In the genomic region with DNA sequence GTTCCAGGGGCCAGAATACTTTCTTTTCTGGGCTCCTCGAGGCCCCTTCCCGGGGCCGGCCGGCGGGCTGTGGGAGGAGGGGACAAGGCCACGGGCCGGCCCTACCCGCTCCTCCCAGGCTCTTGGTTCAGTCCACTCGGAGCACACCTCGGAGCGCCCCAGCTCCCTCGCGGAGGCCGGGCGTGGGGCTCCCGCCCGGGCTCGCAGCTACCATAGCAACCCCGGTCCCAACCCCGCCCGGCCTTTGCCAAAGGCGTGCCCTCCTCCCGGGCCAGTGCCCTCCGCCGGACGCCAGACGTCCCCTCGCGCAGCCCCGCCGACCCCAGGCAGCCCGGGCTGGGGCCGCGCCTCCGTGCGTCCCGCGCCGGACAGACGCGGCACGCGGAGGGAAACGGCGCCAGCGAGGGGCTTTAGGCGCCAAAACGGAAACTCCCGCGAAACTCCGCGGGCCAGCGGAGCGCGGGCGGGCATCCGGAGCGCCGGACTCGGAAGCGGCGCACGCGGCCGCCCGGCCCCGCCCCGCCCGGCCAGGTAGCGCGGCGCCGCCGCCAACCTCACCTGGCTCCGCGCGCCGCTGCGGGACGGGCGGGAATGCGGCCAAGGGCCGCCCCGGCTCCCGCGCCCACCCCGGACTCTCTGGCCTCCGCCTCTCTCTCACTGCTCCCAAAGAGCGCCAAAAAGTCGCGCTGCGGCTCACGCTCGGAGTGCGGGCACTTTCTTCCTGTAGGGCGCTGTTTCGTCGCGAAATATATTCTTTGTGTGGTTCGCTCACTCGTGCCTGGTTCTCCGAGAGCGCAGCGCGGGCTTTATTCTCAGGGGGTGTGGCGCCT, we compare ENCODE assay signal across 8 cellular contexts. TPM values are rescaled to one million over a fixed set of nuclear protein-coding genes. Genes with fewer than 3 reads are reported as not detected.
DNase-seq lines count a peak whose midpoint lies in the region; ATAC-seq and TF ChIP-seq lines count a peak whose summit lies in the region.

No MANE protein-coding gene starts in this region.

- peak; percentile 31 for TF ChIP-seq POLR2A in right lobe of liver (IDR thresholded peaks at IDR 0.05)

- H3K9ac ChIP-seq in duodenal mucosa (ENCODE audit: low read depth in 1 of 2, low read length in 2 of 2) = peak overlapping the region; percentile 54 to 65

- H3K27me3 ChIP-seq in duodenal mucosa (ENCODE audit: control insufficient read depth in 1 of 2, insufficient read depth in 2 of 2, low read length in 2 of 2) (no peaks in the 10 kb centered on the region), right lobe of liver (no peaks in the 10 kb centered on the region)

- DNase-seq in NCI-H82 (lab: John Stamatoyannopoulos, UW) = peak; percentile 54
- DNase-seq in NCI-H82 treated with DMSO at 0.1 percent for 48 hours (lab: John Stamatoyannopoulos, UW; ENCODE audit: unreplicated experiment) = no peak
- peak; percentile 36 for DNase-seq in NCI-H1436 treated with DMSO at 0.1 percent for 48 hours (lab: John Stamatoyannopoulos, UW)
- peak; percentile 74 to 87 (median 83) for DNase-seq in right lobe of liver
- DNase-seq in stimulated activated CD8-positive, alpha-beta memory T cell treated with anti-CD3 and anti-CD28 coated beads, Interleukin-12 subunit alpha, Interleukin-12 subunit beta, amount 100 ng/mL, for 24 hours (ENCODE audit: extremely low read depth) = peak; percentile 1

- H3K4me3 ChIP-seq in duodenal mucosa (ENCODE audit: low read depth in 1 of 2, low read length in 2 of 2) (peak overlapping the region; percentile 79 to 81), right lobe of liver (peak overlapping the region; percentile 43 to 62 (median 55))

- 24% methylated on average over 22 of the region's 106 CpGs for WGBS in right lobe of liver (ENCODE audit: insufficient coverage, low coverage, low lambda C conversion rate, missing lambda C conversion rate)

- H3K36me3 ChIP-seq in duodenal mucosa (ENCODE audit: control insufficient read depth in 1 of 2, insufficient read depth in 2 of 2, low read length in 2 of 2) (no peaks in the 10 kb centered on the region), right lobe of liver (no peaks in the 10 kb centered on the region)

- ATAC-seq in HG02852 (IDR thresholded peaks at IDR 0.05; ENCODE audit: unreplicated experiment) (peak; percentile 65), right lobe of liver (peak; percentile 82 to 94 (median 90))
- ATAC-seq in activated CD4-positive, CD25-positive, alpha-beta regulatory T cell treated with anti-CD3 and anti-CD28 coated beads, Interleukin-2, amount 50 U/mL, for 24 hours = peak; percentile 62 to 67

- H3K4me1 ChIP-seq in duodenal mucosa (ENCODE audit: control insufficient read depth in 1 of 2, insufficient read depth in 2 of 2, low read length in 2 of 2) (peaks cover 17 to 30% of the 10 kb centered on the region in 2 donors), right lobe of liver (peaks cover 0 to 5% (median 0%) of the 10 kb centered on the region in 4 donors)

- TF ChIP-seq CTCF in right lobe of liver (IDR thresholded peaks at IDR 0.05) = no peak

- H3K27ac ChIP-seq in duodenal mucosa (ENCODE audit: low read depth, low read length) (peak overlapping the region; percentile 62), right lobe of liver (peak overlapping the region; percentile 61 to 71 (median 66))

- no peaks in the 10 kb centered on the region for H3K9me3 ChIP-seq in duodenal mucosa (ENCODE audit: control insufficient read depth in 1 of 2, low read length in 2 of 2)
- no peaks in the 10 kb centered on the region for H3K9me3 ChIP-seq in right lobe of liver

- intact Hi-C loops in right lobe of liver (cut with DNase I) = no loop called here

RNA-seq across cellular contexts. Expression of a gene that starts 0.6 kb away (rescaled TPM):
- total RNA-seq in right lobe of liver = 100 to 1,000 TPM in 2 of 6 experiments, 10 to 100 TPM in 4; 53.3 to 164 (median 84.6) TPM
